19 cellular contexts compared by ENCODE assay signal in genomic region chr11:99781074-99781473, GRCh38.
"Had no signal": no experiment of that assay in that cellular context is flagged by ENCODE, and none has a peak within 500 bp of the region (broad histone marks: within the 10 kb centered on the region; RNA-seq: fewer than 3 reads in every experiment).

No MANE protein-coding gene starts in this region.

- DNase-seq: activated CD4-positive, alpha-beta T cell treated with anti-CD3 and anti-CD28 coated beads, Interleukin-2, amount 10 ng/mL, durations not matched to agents 24 days and 14 days; activated CD4-positive, CD25-positive, alpha-beta regulatory T cell; activated CD8-positive, alpha-beta memory T cell treated with anti-CD3 and anti-CD28 coated beads, Interleukin-2, amount 50 U/mL, for 4 hours; activated CD8-positive, alpha-beta T cell treated with anti-CD3 and anti-CD28 coated beads, Interleukin-2, amount 10 ng/mL, durations not matched to agents 7 days and 5 days; activated gamma-delta T cell treated with Interleukin-2 at 50 U/mL for 16 hours; activated T-cell treated with anti-CD3 and anti-CD28 coated beads, Interleukin-2, amount 50 U/mL, for 48 hours; brain microvascular endothelial cell; effector memory CD4-positive, alpha-beta T cell; gastrocnemius medialis; heart left ventricle; immature natural killer cell; mesendoderm; natural killer cell; stimulated activated CD4-positive, alpha-beta T cell treated with anti-CD3 and anti-CD28 coated beads, Interleukin-2, amount 100 ng/mL, for 48 hours; thyroid gland had no signal

- ATAC-seq: activated CD8-positive, alpha-beta T cell treated with anti-CD3 and anti-CD28 coated beads, Interleukin-2, amount 10 ng/mL, durations not matched to agents 7 days and 5 days; gastrocnemius medialis; heart left ventricle; natural killer cell; stimulated activated memory B cell treated with anti-CD40 and anti-IgM and Interleukin-4, amounts not matched to agents 10 μg/mL and 1 μg/mL and 100 μg/mL, for 72 hours had no signal

- H3K27me3 ChIP-seq: brain microvascular endothelial cell, gastrocnemius medialis, heart left ventricle, neutrophil, thyroid gland had no signal

- H3K36me3 ChIP-seq: brain microvascular endothelial cell, gastrocnemius medialis, heart left ventricle, neutrophil, thyroid gland had no signal

- H3K4me3 ChIP-seq: gastrocnemius medialis, heart left ventricle, thyroid gland had no signal

- H2AFZ ChIP-seq: parathyroid adenoma had no signal

- H3K4me1 ChIP-seq: gastrocnemius medialis, heart left ventricle, parathyroid adenoma, thyroid gland had no signal

- H3K27ac ChIP-seq: brain microvascular endothelial cell, epithelial cell of prostate, gastrocnemius medialis, heart left ventricle, neutrophil, parathyroid adenoma, thyroid gland had no signal

- H3K9ac ChIP-seq: parathyroid adenoma had no signal

- H3K9me3 ChIP-seq: gastrocnemius medialis, neutrophil, thyroid gland had no signal

- H3K79me2 ChIP-seq: parathyroid adenoma had no signal
